8 cellular contexts compared by ENCODE assay signal in the genomic region with DNA sequence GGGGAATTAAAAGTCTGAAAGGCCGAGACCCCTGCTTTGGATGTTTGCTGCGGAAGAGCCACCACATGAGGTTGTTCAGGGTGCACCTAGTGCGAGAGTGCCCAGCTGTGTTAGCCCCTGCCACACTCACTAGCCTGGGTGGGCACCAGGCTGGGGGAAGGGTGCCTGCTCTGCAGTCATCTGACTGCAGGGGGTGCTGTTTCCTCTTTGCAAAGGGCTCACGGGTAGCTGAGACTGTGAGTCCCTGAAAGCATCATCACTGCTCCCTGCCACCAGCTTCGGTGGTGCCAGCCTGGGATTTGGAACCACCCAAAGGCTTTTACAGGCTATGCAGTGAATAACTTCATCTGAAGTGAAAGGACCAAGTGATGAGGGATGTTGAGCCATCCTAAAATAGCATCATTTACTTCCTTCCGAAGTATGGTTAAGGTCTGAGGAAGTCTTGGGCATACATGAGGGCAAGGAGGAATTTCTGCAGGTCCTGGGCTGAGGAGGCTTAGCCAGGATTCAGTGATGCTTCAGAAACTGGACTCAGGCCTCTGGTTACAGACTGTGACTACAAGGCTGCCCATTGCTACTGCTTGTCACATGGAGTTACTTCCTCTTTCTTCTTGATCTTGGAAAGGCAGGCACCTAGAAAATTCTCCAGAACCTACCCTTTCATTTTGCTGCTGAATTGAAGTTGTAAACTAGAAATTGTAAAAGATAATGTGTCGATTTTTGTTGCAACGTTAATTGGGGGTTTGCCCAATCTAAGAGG.
A peak's percentile ranks its signal among the peaks of the same experiment; 100 is the strongest.
DNase-seq lines count a peak whose midpoint lies in the region; ATAC-seq and TF ChIP-seq lines count a peak whose summit lies in the region.

No MANE protein-coding gene starts in this region.

- H3F3A ChIP-seq in MM.1S (ENCODE audit: insufficient read depth, low read length), result peaks cover 8% of the 10 kb centered on the region

- DNase-seq in DND-41 (peak; percentile 18), MM.1S (no peak), foreskin keratinocyte (no peak), DMS153 (lab: John Stamatoyannopoulos, UW) (no peak), NCI-H510A (lab: John Stamatoyannopoulos, UW) (no peak)

- H3K9me3 ChIP-seq in DND-41 (ENCODE audit: insufficient read depth, low read length, severe bottlenecking), result no peaks in the 10 kb centered on the region
- H3K9me3 ChIP-seq in MM.1S (replicated peaks; ENCODE audit: insufficient read depth, low read length), result no peaks in the 10 kb centered on the region

- peaks cover 16% of the 10 kb centered on the region for H3K4me1 Mint-ChIP-seq in stimulated activated memory B cell treated with anti-CD40 and anti-IgM and Interleukin-4, amounts not matched to agents 10 μg/mL and 1 μg/mL and 100 μg/mL, for 72 hours

- no peaks in the 10 kb centered on the region for H3K9me2 ChIP-seq in MM.1S (replicated peaks; ENCODE audit: insufficient read depth, low read length)

- no peaks in the 10 kb centered on the region for H3K36me3 Mint-ChIP-seq in stimulated activated memory B cell treated with anti-CD40 and anti-IgM and Interleukin-4, amounts not matched to agents 10 μg/mL and 1 μg/mL and 100 μg/mL, for 72 hours

- H3K79me2 ChIP-seq in DND-41 (ENCODE audit: insufficient read depth, low read length) (no peaks in the 10 kb centered on the region), MM.1S (ENCODE audit: low read length) (no peaks in the 10 kb centered on the region)

- H3K36me3 ChIP-seq in DND-41 (ENCODE audit: insufficient read depth, low read length) (no peaks in the 10 kb centered on the region), MM.1S (replicated peaks; ENCODE audit: insufficient read depth, low read length) (no peaks in the 10 kb centered on the region)

- no peak overlapping the region for H3K4me3 Mint-ChIP-seq in stimulated activated memory B cell treated with anti-CD40 and anti-IgM and Interleukin-4, amounts not matched to agents 10 μg/mL and 1 μg/mL and 100 μg/mL, for 72 hours

- ATAC-seq in DND-41 (ENCODE audit: insufficient read depth, low read depth), result peak; percentile 47; the same call in 1 of the 3 replicates
- ATAC-seq in GM19328 (IDR thresholded peaks at IDR 0.05; ENCODE audit: unreplicated experiment), result peak; percentile 67
- ATAC-seq in foreskin keratinocyte, result no peak
- ATAC-seq in HG03378 (IDR thresholded peaks at IDR 0.05; ENCODE audit: unreplicated experiment), result no peak
- no peak for ATAC-seq in stimulated activated memory B cell treated with anti-CD40 and anti-IgM and Interleukin-4, amounts not matched to agents 10 μg/mL and 1 μg/mL and 100 μg/mL, for 72 hours

- H3K9ac ChIP-seq in DND-41 (ENCODE audit: low read depth, low read length), result no peak overlapping the region
- no peak overlapping the region for H3K9ac ChIP-seq in MM.1S (ENCODE audit: low read length)

- H3K27ac Mint-ChIP-seq in stimulated activated memory B cell treated with anti-CD40 and anti-IgM and Interleukin-4, amounts not matched to agents 10 μg/mL and 1 μg/mL and 100 μg/mL, for 72 hours, result no peak overlapping the region

- no peak overlapping the region for H3K4me3 ChIP-seq in DND-41 (ENCODE audit: low read depth in 1 of 2, low read length in 2 of 2)
- no peak overlapping the region for H3K4me3 ChIP-seq in MM.1S (ENCODE audit: low read length)

- no peaks in the 10 kb centered on the region for H3K9me3 Mint-ChIP-seq in stimulated activated memory B cell treated with anti-CD40 and anti-IgM and Interleukin-4, amounts not matched to agents 10 μg/mL and 1 μg/mL and 100 μg/mL, for 72 hours

- H3K4me2 ChIP-seq in DND-41 (ENCODE audit: insufficient read depth, low read length), result no peak overlapping the region
- no peak overlapping the region for H3K4me2 ChIP-seq in MM.1S (ENCODE audit: low read depth, low read length)

- H3K4me1 ChIP-seq in DND-41 (ENCODE audit: insufficient read depth, low read length) (no peaks in the 10 kb centered on the region), MM.1S (ENCODE audit: low read length) (peaks cover 22% of the 10 kb centered on the region), foreskin keratinocyte (no peaks in the 10 kb centered on the region)

- TF ChIP-seq CTCF in DND-41 (IDR thresholded peaks at IDR 0.05; ENCODE audit: borderline replicate concordance, extremely low read depth, low read length, poor library complexity, severe bottlenecking), result peak; percentile 57
- TF ChIP-seq CTCF in MM.1S (IDR thresholded peaks at IDR 0.05; ENCODE audit: low read length), result peak; percentile 54
- TF ChIP-seq CTCF in foreskin keratinocyte (conservative IDR thresholded peaks at IDR 0.05), result peak; percentile 46

- H3K27me3 ChIP-seq in DND-41 (ENCODE audit: insufficient read depth, low read length, poor library complexity) (no peaks in the 10 kb centered on the region), MM.1S (replicated peaks; ENCODE audit: insufficient read depth, low read length) (no peaks in the 10 kb centered on the region), foreskin keratinocyte (no peaks in the 10 kb centered on the region)

- H3K27me3 Mint-ChIP-seq in stimulated activated memory B cell treated with anti-CD40 and anti-IgM and Interleukin-4, amounts not matched to agents 10 μg/mL and 1 μg/mL and 100 μg/mL, for 72 hours, result no peaks in the 10 kb centered on the region

- no peaks in the 10 kb centered on the region for H4K20me1 ChIP-seq in DND-41 (ENCODE audit: insufficient read depth, low read length)
- no peaks in the 10 kb centered on the region for H4K20me1 ChIP-seq in MM.1S (ENCODE audit: insufficient read depth, low read length)

- H2AFZ ChIP-seq in DND-41 (ENCODE audit: low read depth, low read length), result no peak overlapping the region
- no peak overlapping the region for H2AFZ ChIP-seq in MM.1S (ENCODE audit: low read length)

- no peak overlapping the region for H3K27ac ChIP-seq in DND-41 (ENCODE audit: low read length)
- H3K27ac ChIP-seq in MM.1S (ENCODE audit: low read length), result no peak overlapping the region
- no peak overlapping the region for H3K27ac ChIP-seq in foreskin keratinocyte

Comparison
In these comparisons a context has a peak if more than half of its experiments do, and no peak if none do; other contexts are left out.
1. ATAC-seq: peak in DND-41 (single experiment) and GM19328 (single experiment); none in foreskin keratinocyte (single experiment), HG03378 (single experiment) and stimulated activated memory B cell treated with anti-CD40 and anti-IgM and Interleukin-4, amounts not matched to agents 10 μg/mL and 1 μg/mL and 100 μg/mL, for 72 hours (single experiment).
2. Peak in every context shown above with its lines, with median percentiles within 50 percentile points of each other: CTCF ChIP-seq.